ENCODE assay signal across 8 cellular contexts in genomic region chr5:134577796-134578577, GRCh38. TPM values are rescaled to one million over a fixed set of nuclear protein-coding genes. Genes with fewer than 3 reads are reported as not detected.
A peak's percentile ranks its signal among the peaks of the same experiment; 100 is the strongest.
DNase-seq lines count a peak whose midpoint lies in the region; ATAC-seq and TF ChIP-seq lines count a peak whose summit lies in the region.

No MANE protein-coding gene starts in this region.

- ATAC-seq in HCT116 (peak; percentile 83), GM21381 (IDR thresholded peaks at IDR 0.05; ENCODE audit: unreplicated experiment) (no peak)

- H4K20me1 ChIP-seq in HCT116 (ENCODE audit: insufficient read depth) = no peaks in the 10 kb centered on the region

- RAD21 ChIA-PET in HCT116 (lab: Charles Lee; ENCODE audit: low non-redundant PET in 1 of 2, low total read pairs in 2 of 2, uncharacterized antibody in 2 of 2, unreplicated experiment in 2 of 2) = no interaction called here

- intact Hi-C loops in HCT116 (cut with micrococcal nuclease) = loop anchor here (1.0 to 5.0 kb wide), 3 partner anchors 51 to 275 kb away; partner anchors contain the start of gene JADE2
- intact Hi-C loops in lower leg skin (cut with DNase I; ENCODE audit: low total_unique reads) = loop anchor here (5.0 kb wide), 1 partner anchor 276 kb away; no protein-coding TSS in a partner anchor

- H3K4me1 ChIP-seq in HCT116 (ENCODE audit: control insufficient read depth in 1 of 2, insufficient read depth in 2 of 2, low read length in 2 of 2) = peaks cover 0 to 11% of the 10 kb centered on the region in 2 experiments; a peak in 2 of 4 replicates

- TF ChIP-seq CTCF in BJ (IDR thresholded peaks at IDR 0.05; ENCODE audit: insufficient read depth, low read depth, low read length) = peak; percentile 87
- TF ChIP-seq CTCF in HCT116 (IDR thresholded peaks at IDR 0.05 in 2 of 3, conservative IDR thresholded peaks at IDR 0.05 in 1 of 3; ENCODE audit: borderline replicate concordance in 1 of 3, insufficient read depth in 1 of 3, low read depth in 2 of 3, low read length in 2 of 3) = peak; percentile 83 to 89 (median 84)
- peak; percentile 82 for TF ChIP-seq CTCF in coronary artery (IDR thresholded peaks at IDR 0.05)
- TF ChIP-seq CTCF in lower leg skin (IDR thresholded peaks at IDR 0.05) = peak in 1 of 3 donors; percentile 32

- H3K4me2 ChIP-seq in HCT116 (ENCODE audit: low read length) = no peak overlapping the region

- H3K36me3 ChIP-seq in BJ (ENCODE audit: control insufficient read depth, insufficient read depth, low read length) (peaks cover 29% of the 10 kb centered on the region), HCT116 (ENCODE audit: control insufficient read depth in 1 of 2, insufficient read depth in 2 of 2, low read length in 2 of 2) (peaks cover 2 to 20% of the 10 kb centered on the region in 2 experiments; a peak in 3 of 4 replicates)

- no peaks in the 10 kb centered on the region for H3K27me3 Mint-ChIP-seq in activated CD4-positive, alpha-beta T cell treated with anti-CD3 and anti-CD28 coated beads, Interleukin-2, amount 10 ng/mL, durations not matched to agents 7 days and 5 days

- no peaks in the 10 kb centered on the region for H3K9me3 Mint-ChIP-seq in activated CD4-positive, alpha-beta T cell treated with anti-CD3 and anti-CD28 coated beads, Interleukin-2, amount 10 ng/mL, durations not matched to agents 7 days and 5 days

- TF ChIP-seq RAD21 in HCT116 (IDR thresholded peaks at IDR 0.05; ENCODE audit: low read depth) = peak; percentile 93

- H3K27ac ChIP-seq in HCT116 (ENCODE audit: low read depth, low read length) (no peak overlapping the region), coronary artery (no peak overlapping the region)

- H3K9ac ChIP-seq in HCT116 (ENCODE audit: low read length) = no peak overlapping the region

- DNase-seq in BJ (ENCODE audit: low read depth) (no peak), HCT116 (ENCODE audit: low read depth, low spot score) (peak; percentile 54), NCI-H526 (lab: John Stamatoyannopoulos, UW) (peak; percentile 47 to 85), coronary artery (ENCODE audit: low spot score) (no peak), lower leg skin (ENCODE audit: low spot score in 2 of 2) (peak; percentile 66 to 95)
- peak; percentile 81 for DNase-seq in activated CD4-positive, alpha-beta T cell treated with anti-CD3 and anti-CD28 coated beads, Interleukin-2, amount 10 ng/mL, durations not matched to agents 7 days and 5 days
- peak; percentile 46 to 75 (median 74) for DNase-seq in stimulated activated CD4-positive, alpha-beta T cell treated with anti-CD3 and anti-CD28 coated beads, TNF-alpha, amount 100 ng/mL, for 48 hours (ENCODE audit: low read depth in 3 of 3)

- H3K36me3 Mint-ChIP-seq in activated CD4-positive, alpha-beta T cell treated with anti-CD3 and anti-CD28 coated beads, Interleukin-2, amount 10 ng/mL, durations not matched to agents 7 days and 5 days (ENCODE audit: low read depth) = peaks cover 38% of the 10 kb centered on the region

- H3K9me3 ChIP-seq in HCT116 (ENCODE audit: control insufficient read depth in 1 of 2, insufficient read depth in 1 of 2, low read depth in 1 of 2, low read length in 2 of 2) = no peaks in the 10 kb centered on the region

- H3K27me3 ChIP-seq in BJ (ENCODE audit: control insufficient read depth, insufficient read depth, low read length) = no peaks in the 10 kb centered on the region
- no peaks in the 10 kb centered on the region for H3K27me3 ChIP-seq in HCT116 (ENCODE audit: insufficient read depth, low read length)

- POLR2A ChIA-PET in BJ (lab: Charles Lee) (no interaction called here), HCT116 (lab: Charles Lee) (interaction anchor here (1.6 kb wide), 1 partner anchor 9 kb away, joined by 3 read pairs; no protein-coding TSS in a partner anchor)
- POLR2A ChIA-PET in activated CD4-positive, alpha-beta T cell treated with anti-CD3 and anti-CD28 coated beads, Interleukin-2, amount 10 ng/mL, durations not matched to agents 7 days and 5 days (lab: Charles Lee) = no interaction called here

- H3K4me3 ChIP-seq in BJ (ENCODE audit: low read depth, low read length) = no peak overlapping the region
- no peak overlapping the region for H3K4me3 ChIP-seq in HCT116 (replicated peaks in 1 of 2; ENCODE audit: low read depth in 1 of 2, low read length in 2 of 2)
- no peak overlapping the region for H3K4me3 ChIP-seq in coronary artery
- no peak overlapping the region for H3K4me3 ChIP-seq in lower leg skin (ENCODE audit: low read depth, poor library complexity, severe bottlenecking)

- CTCF ChIA-PET in BJ (lab: Yijun Ruan, JAX) = interaction anchor here (0.5 to 4.2 kb wide), 39 partner anchors 9 to 439 kb away, joined by 3 to 53 read pairs (median 4); partner anchors contain the start of genes CDKN2AIPNL and JADE2
- CTCF ChIA-PET in HCT116 (lab: Charles Lee) = interaction anchor here (0.7 to 2.2 kb wide), 8 partner anchors 9 to 278 kb away, joined by 3 to 31 read pairs (median 3); no protein-coding TSS in a partner anchor
- CTCF ChIA-PET in activated CD4-positive, alpha-beta T cell treated with anti-CD3 and anti-CD28 coated beads, Interleukin-2, amount 10 ng/mL, durations not matched to agents 7 days and 5 days (lab: Charles Lee) = interaction anchor here (0.6 to 5.1 kb wide), 15 partner anchors 10 to 215 kb away, joined by 3 to 35 read pairs (median 3); no protein-coding TSS in a partner anchor

- no peak for TF ChIP-seq POLR2A in HCT116 (IDR thresholded peaks at IDR 0.05; ENCODE audit: borderline replicate concordance, extremely low read depth, insufficient read depth, insufficient read length)
- no peak for TF ChIP-seq POLR2A in lower leg skin (IDR thresholded peaks at IDR 0.05)

- H3K9me2 ChIP-seq in HCT116 (ENCODE audit: insufficient read depth) = no peaks in the 10 kb centered on the region

- H3K27ac Mint-ChIP-seq in activated CD4-positive, alpha-beta T cell treated with anti-CD3 and anti-CD28 coated beads, Interleukin-2, amount 10 ng/mL, durations not matched to agents 7 days and 5 days = no peak overlapping the region

- H3K4me3 Mint-ChIP-seq in activated CD4-positive, alpha-beta T cell treated with anti-CD3 and anti-CD28 coated beads, Interleukin-2, amount 10 ng/mL, durations not matched to agents 7 days and 5 days = no peak overlapping the region

- no TSS peak for BruUV-seq in HCT116 (replicated peaks; lab: Mats Ljungman, UMichigan)

- no peaks in the 10 kb centered on the region for H3K79me2 ChIP-seq in HCT116 (ENCODE audit: insufficient read depth, low read length)

- no peaks in the 10 kb centered on the region for H3K4me1 Mint-ChIP-seq in activated CD4-positive, alpha-beta T cell treated with anti-CD3 and anti-CD28 coated beads, Interleukin-2, amount 10 ng/mL, durations not matched to agents 7 days and 5 days

- 46 to 47% methylated on average over 17 of the region's 17 CpGs for WGBS in lower leg skin, 2 donors

- H2AFZ ChIP-seq in HCT116 (ENCODE audit: low read depth, low read length, poor library complexity, severe bottlenecking) = no peak overlapping the region

TF ChIP-seq in HCT116, 20 proteins besides CTCF, POLR2A, EP300 and RAD21:
- TF ChIP-seq JUND (IDR thresholded peaks at IDR 0.05) = no peak
- TF ChIP-seq YY1 (IDR thresholded peaks at IDR 0.05; ENCODE audit: extremely low read depth, insufficient replicate concordance, low read depth, low read length) = peak; percentile 34

RNA-seq across cellular contexts. Expression of gene JADE2, which starts 52.5 kb away (rescaled TPM):
- polyA plus RNA-seq in BJ (2011; rRNA removed) = 12.5 and 15.5 TPM in 2 replicates
- 18.5 and 23.4 TPM in 2 replicates for polyA minus RNA-seq in BJ (2011; rRNA and poly(A)+ RNA removed)
- total RNA-seq in HCT116 (2021; ENCODE audit: unreplicated experiment) (39.9 TPM), lower leg skin (10 to 100 TPM; 35.5 to 68.1 (median 59.0) TPM)
- 21.7 and 23.3 TPM in 2 replicates for polyA plus RNA-seq in HCT116 (2012)
- 10 to 100 TPM; 92.5 to 93.8 TPM for total RNA-seq in activated CD4-positive, alpha-beta T cell treated with anti-CD3 and anti-CD28 coated beads, Interleukin-2, amount 10 ng/mL, durations not matched to agents 7 days and 5 days

RNA-seq across cellular contexts. Expression of gene SAR1B, which starts 54.6 kb away (rescaled TPM):
- polyA plus RNA-seq in BJ (2011; rRNA removed) = 23.1 and 49.5 TPM in 2 replicates
- 27.5 and 31.3 TPM in 2 replicates for polyA minus RNA-seq in BJ (2011; rRNA and poly(A)+ RNA removed)
- total RNA-seq in HCT116 (2021; ENCODE audit: unreplicated experiment) = 40.7 TPM
- polyA plus RNA-seq in HCT116 (2012) = 24.3 and 25.2 TPM in 2 replicates
- 10 to 100 TPM; 52.3 to 54.7 TPM for total RNA-seq in activated CD4-positive, alpha-beta T cell treated with anti-CD3 and anti-CD28 coated beads, Interleukin-2, amount 10 ng/mL, durations not matched to agents 7 days and 5 days
- 10 to 100 TPM; 33.0 to 42.4 (median 40.7) TPM for total RNA-seq in lower leg skin

Comparison
In these comparisons a context has a peak if more than half of its experiments do, and no peak if none do; other contexts are left out.
1. DNase-seq: peak in HCT116 (single experiment), NCI-H526 (2 of 2), activated CD4-positive, alpha-beta T cell treated with anti-CD3 and anti-CD28 coated beads, Interleukin-2, amount 10 ng/mL, durations not matched to agents 7 days and 5 days (single experiment), lower leg skin (2 of 2) and stimulated activated CD4-positive, alpha-beta T cell treated with anti-CD3 and anti-CD28 coated beads, TNF-alpha, amount 100 ng/mL, for 48 hours (3 of 3); none in BJ (single experiment) and coronary artery (single experiment).